In genomic region chr2:227813229-227813561, GRCh38 we compare ENCODE assay signal across 17 cellular contexts. TPM values are rescaled to one million over a fixed set of nuclear protein-coding genes. Genes with fewer than 3 reads are reported as not detected.
"Had no signal": no experiment of that assay in that cellular context is flagged by ENCODE, and none has a peak within 500 bp of the region (broad histone marks: within the 10 kb centered on the region; RNA-seq: fewer than 3 reads in every experiment).

No MANE protein-coding gene starts in this region.

- H3K4me3 Mint-ChIP-seq: central memory CD8-positive, alpha-beta T cell; T-helper 2 cell treated with Interferon-gamma antibody and Interleukin-4, amounts not matched to agents 5 μg/mL and 100 μg/mL, for 36 hours had no signal

- H3K4me3 ChIP-seq: body of pancreas, esophagus squamous epithelium, skin epidermis, thyroid gland had no signal

- H3K9me3 Mint-ChIP-seq: activated T-helper 2 cell treated with anti-CD3 and anti-CD28 coated beads, Interferon-gamma antibody, Interleukin-2, Interleukin-4, amounts not matched to agents 10 μg/mL and 5 μg/mL and 100 μg/mL, durations not matched to agents 14 hours and 24 hours and 36 hours; central memory CD8-positive, alpha-beta T cell; T-helper 2 cell treated with Interferon-gamma antibody and Interleukin-4, amounts not matched to agents 5 μg/mL and 100 μg/mL, for 36 hours had no signal

- H3K27ac Mint-ChIP-seq: activated T-helper 2 cell treated with anti-CD3 and anti-CD28 coated beads, Interferon-gamma antibody, Interleukin-2, Interleukin-4, amounts not matched to agents 10 μg/mL and 5 μg/mL and 100 μg/mL, durations not matched to agents 14 hours and 24 hours and 36 hours; T-helper 2 cell treated with Interferon-gamma antibody and Interleukin-4, amounts not matched to agents 5 μg/mL and 100 μg/mL, for 36 hours had no signal

- H3K4me1 ChIP-seq: body of pancreas, parathyroid adenoma had no signal

- H3K27me3 ChIP-seq: esophagus squamous epithelium, thyroid gland had no signal

- H3K36me3 ChIP-seq: esophagus squamous epithelium, thyroid gland had no signal

- H2AFZ ChIP-seq: parathyroid adenoma had no signal

- H3K4me1 Mint-ChIP-seq: central memory CD8-positive, alpha-beta T cell had no signal

- H3K27ac ChIP-seq: body of pancreas, esophagus squamous epithelium, parathyroid adenoma, thyroid gland had no signal

- DNase-seq: activated naive CD4-positive, alpha-beta T cell treated with anti-CD3 and anti-CD28 coated beads, Interleukin-2, amount 50 U/mL, for 16 hours; amniotic stem cell; body of pancreas; esophagus squamous epithelium; foreskin fibroblast; stimulated activated CD4-positive, alpha-beta T cell treated with anti-CD3 and anti-CD28 coated beads, Interleukin-4, amount 100 ng/mL, for 4 hours; thyroid gland had no signal

- FAIRE-seq: endometrium, urothelium cell line had no signal

- ATAC-seq: body of pancreas had no signal

- H3K9me3 ChIP-seq: body of pancreas, esophagus squamous epithelium, thyroid gland had no signal

- H3K79me2 ChIP-seq: parathyroid adenoma had no signal

RNA-seq across cellular contexts. Expression of gene CCL20, which starts 0.4 kb away (rescaled TPM):
- total RNA-seq: myocyte, thyroid gland had no signal

RNA-seq across cellular contexts. Expression of gene DAW1, which starts 58.2 kb away (rescaled TPM):
- total RNA-seq: activated T-helper 2 cell treated with anti-CD3 and anti-CD28 coated beads, Interferon-gamma antibody, Interleukin-2, Interleukin-4, amounts not matched to agents 10 μg/mL and 5 μg/mL and 100 μg/mL, durations not matched to agents 14 hours and 24 hours and 36 hours; body of pancreas; dermis microvascular lymphatic vessel endothelial cell; kidney epithelial cell; myocyte; thyroid gland had no signal
